Comparison of ENCODE assay signal across 8 cellular contexts in genomic region chr12:101280006-101280505, GRCh38. TPM values are rescaled to one million over a fixed set of nuclear protein-coding genes. Genes with fewer than 3 reads are reported as not detected.
DNase-seq lines count a peak whose midpoint lies in the region; ATAC-seq, FAIRE-seq and TF ChIP-seq lines count a peak whose summit lies in the region.

TSS of gene UTP20 (plus strand) at chr12:101280105. CDS start at chr12:101280283, 178 bp downstream.

- no peaks in the 10 kb centered on the region for H3K9me3 ChIP-seq in HepG2 (ENCODE audit: low read length)

- BruUV-seq in HepG2 (replicated peaks; lab: Mats Ljungman, UMichigan): no TSS peak

- H3K79me2 ChIP-seq in HepG2 (ENCODE audit: insufficient read depth, low read length): peaks cover 27% of the 10 kb centered on the region

- peak; percentile 26 for FAIRE-seq in HepG2 (lab: Jason Lieb, UNC)

- TF ChIP-seq RAD21 in HepG2 (CRISPR knock-in tag; IDR thresholded peaks at IDR 0.05): no peak

- H2AFZ ChIP-seq in HepG2 (ENCODE audit: low read length): peak within 1 kb of the TSS; percentile 98

- H3K4me3 ChIP-seq in HepG2 (replicated peaks in 1 of 3; ENCODE audit: insufficient read depth in 1 of 3, low read depth in 2 of 3, low read length in 3 of 3): peak within 1 kb of the TSS; percentile 97 to 100 (median 98)

- POLR2A ChIA-PET in HepG2 (lab: Yijun Ruan, JAX): no interaction called here

- 2% methylated on average over 18 of the region's 34 CpGs for WGBS in HepG2 (ENCODE audit: low lambda C conversion rate)

- TF ChIP-seq CTCF in C4-2B (conservative IDR thresholded peaks at IDR 0.05): no peak
- no peak for TF ChIP-seq CTCF in HepG2 (CRISPR knock-in tag; IDR thresholded peaks at IDR 0.05)

- H3K4me2 ChIP-seq in HepG2 (ENCODE audit: low read depth, low read length): peak within 1 kb of the TSS; percentile 71

- no peak for TF ChIP-seq EP300 in HepG2 (IDR thresholded peaks at IDR 0.05; ENCODE audit: low read depth in 2 of 2, low read length in 2 of 2)
- no peak for TF ChIP-seq EP300 in HepG2 (CRISPR knock-in tag; IDR thresholded peaks at IDR 0.05; ENCODE audit: borderline replicate concordance)

- H3K27ac ChIP-seq in C4-2B (peak within 1 kb of the TSS; percentile 67), HepG2 (ENCODE audit: extremely low read length, insufficient read depth, low read length) (peak within 1 kb of the TSS; percentile 58)

- peak within 1 kb of the TSS; percentile 83 for H3K9ac ChIP-seq in HepG2 (ENCODE audit: insufficient read depth, low read depth, low read length)

- H3K36me3 ChIP-seq in HepG2 (replicated peaks in 1 of 2; ENCODE audit: control insufficient read depth in 1 of 2, insufficient read depth in 2 of 2, low read length in 2 of 2): peaks cover 3 to 14% of the 10 kb centered on the region in 2 experiments

- no peaks in the 10 kb centered on the region; a peak in 1 of 5 replicates for H3K27me3 ChIP-seq in HepG2 (ENCODE audit: control insufficient read depth in 1 of 2, insufficient read depth in 2 of 2, low read length in 2 of 2)

- in situ Hi-C loops in HepG2 (cut with HindIII; ENCODE audit: extremely low pct_ligation_motif_present, low pct_unique_long_range_greater_than_20kb): no loop called here

- DNase-seq in NCI-H748 treated with DMSO at 0.1 percent for 48 hours (lab: John Stamatoyannopoulos, UW) (peak; percentile 82), dermis blood vessel endothelial cell (peak; percentile 95), HepG2 (ENCODE audit: low spot score) (peak; percentile 79)
- DNase-seq in activated CD4-positive, alpha-beta T cell treated with anti-CD3 and anti-CD28 coated beads, Interleukin-2, amount 50 U/mL, for 1 hour: peak; percentile 93
- DNase-seq in stimulated activated CD4-positive, alpha-beta T cell treated with anti-CD3 and anti-CD28 coated beads, Interleukin-2, amount 100 ng/mL, for 48 hours: peak; percentile 91 to 92

- H4K20me1 ChIP-seq in HepG2 (ENCODE audit: insufficient read depth, low read length): no peaks in the 10 kb centered on the region

- peak; percentile 77 to 83 for TF ChIP-seq POLR2A in HepG2 (IDR thresholded peaks at IDR 0.05; ENCODE audit: insufficient read depth in 1 of 2, low read depth in 2 of 2, low read length in 2 of 2)

- CTCF ChIA-PET in HepG2 (lab: Yijun Ruan, JAX; ENCODE audit: low intra/inter-chr PET ratio, low total read pairs): no interaction called here

- intact Hi-C loops in HepG2 (cut with micrococcal nuclease; ENCODE audit: unreplicated experiment): no loop called here

- ATAC-seq in GM19372 (IDR thresholded peaks at IDR 0.05; ENCODE audit: low read depth, unreplicated experiment) (peak; percentile 100), HG03521 (IDR thresholded peaks at IDR 0.05; ENCODE audit: unreplicated experiment) (peak; percentile 98), HepG2 (peak; percentile 98)

- peaks cover 5% of the 10 kb centered on the region; the same call in 1 of the 2 replicates for H3K4me1 ChIP-seq in HepG2 (ENCODE audit: insufficient read depth, low read length)

TF ChIP-seq in HepG2, 621 proteins besides CTCF, POLR2A, EP300 and RAD21 (continues in another document):
- TF ChIP-seq ZNF274 (CRISPR knock-in tag; IDR thresholded peaks at IDR 0.05): peak; percentile 83
- TF ChIP-seq AKNA (CRISPR knock-in tag; IDR thresholded peaks at IDR 0.05; ENCODE audit: borderline replicate concordance): no peak
- no peak for TF ChIP-seq PPARG (CRISPR knock-in tag; conservative IDR thresholded peaks at IDR 0.05)
- TF ChIP-seq THAP8 (CRISPR knock-in tag; IDR thresholded peaks at IDR 0.05; ENCODE audit: borderline replicate concordance): no peak
- no peak for TF ChIP-seq GMEB2 (CRISPR knock-in tag; IDR thresholded peaks at IDR 0.05; ENCODE audit: low read depth)
- no peak for TF ChIP-seq ZSCAN30 (CRISPR knock-in tag; IDR thresholded peaks at IDR 0.05)
- no peak for TF ChIP-seq TOE1 (CRISPR knock-in tag; IDR thresholded peaks at IDR 0.05)
- TF ChIP-seq ZNF569 (CRISPR knock-in tag; IDR thresholded peaks at IDR 0.05; ENCODE audit: borderline replicate concordance): no peak
- TF ChIP-seq ZNF773 (CRISPR knock-in tag; IDR thresholded peaks at IDR 0.05; ENCODE audit: borderline replicate concordance): peak; percentile 27; the same call in 1 of the 2 replicates
- TF ChIP-seq SMAD9 (CRISPR knock-in tag; IDR thresholded peaks at IDR 0.05): no peak
- TF ChIP-seq MBNL3 (CRISPR knock-in tag; conservative IDR thresholded peaks at IDR 0.05): no peak

RNA-seq across cellular contexts. Expression of gene UTP20, which starts in this region (rescaled TPM):
- 19.9 and 33.5 TPM in 2 replicates for total RNA-seq in dermis blood vessel endothelial cell
- 38.5 and 60.0 TPM in 2 replicates for total RNA-seq in HepG2 (2016; rRNA removed; fragmentation: Illumina TruSeq; extraction: Trizol)
- total RNA-seq in HepG2 (2016; cell fraction: cytosol; rRNA removed; fragmentation: Illumina TruSeq; extraction: Trizol; ENCODE audit: low read depth): 4.5 and 4.8 TPM in 2 replicates
- 37.3 and 57.0 TPM in 2 replicates for total RNA-seq in HepG2 (2016; cell fraction: insoluble cytoplasmic fraction; rRNA removed; fragmentation: Illumina TruSeq; extraction: Trizol)
- 8.9 and 9.2 TPM in 2 replicates for total RNA-seq in HepG2 (2016; cell fraction: membrane; rRNA removed; fragmentation: Illumina TruSeq; extraction: Trizol)
- 39.7 and 43.6 TPM in 2 replicates for total RNA-seq in HepG2 (2016; cell fraction: nucleus; rRNA removed; fragmentation: Illumina TruSeq; extraction: Trizol)
- polyA plus RNA-seq in HepG2 (2011; rRNA removed): 7.2 and 9.0 TPM in 2 replicates
- 3.8 and 5.4 TPM in 2 replicates for polyA plus RNA-seq in HepG2 (2011; cell fraction: cytosol; rRNA removed)
- polyA plus RNA-seq in HepG2 (2011; cell fraction: nucleus; rRNA removed): 4.5 and 5.9 TPM in 2 replicates
- 7.2 and 7.9 TPM in 2 replicates for polyA plus RNA-seq in HepG2 (2012)
- polyA plus RNA-seq in HepG2 (2016; cell fraction: cytosol; fragmentation: Illumina TruSeq; extraction: Trizol; ENCODE audit: low read depth): 0.40 TPM in 2 replicates
- polyA plus RNA-seq in HepG2 (2016; cell fraction: insoluble cytoplasmic fraction; fragmentation: Illumina TruSeq; extraction: Trizol; ENCODE audit: low read depth): 17.1 and 17.7 TPM in 2 replicates
- 0.76 and 1.1 TPM in 2 replicates for polyA plus RNA-seq in HepG2 (2016; cell fraction: membrane; fragmentation: Illumina TruSeq; extraction: Trizol; ENCODE audit: low read depth)
- 18.5 and 20.8 TPM in 2 replicates for polyA plus RNA-seq in HepG2 (2016; cell fraction: nucleus; fragmentation: Illumina TruSeq; extraction: Trizol; ENCODE audit: insufficient read depth, low read depth)
- polyA minus RNA-seq in HepG2 (2011; rRNA and poly(A)+ RNA removed; ENCODE audit: low replicate concordance): 20.4 and 30.4 TPM in 2 replicates
- polyA minus RNA-seq in HepG2 (2011; cell fraction: cytosol; rRNA and poly(A)+ RNA removed): 15.2 and 16.1 TPM in 2 replicates
- polyA minus RNA-seq in HepG2 (2011; cell fraction: nucleus; rRNA and poly(A)+ RNA removed): 33.6 and 39.7 TPM in 2 replicates

Comparison
In these comparisons a context has a peak if more than half of its experiments do, and no peak if none do; other contexts are left out.
1. Peak in every context shown above with its lines: DNase-seq, ATAC-seq, H3K4me3 ChIP-seq and H3K27ac ChIP-seq.